ENCODE assay signal across 1 cellular context in genomic region chr11:74540270-74540669, GRCh38.
TF ChIP-seq lines count a peak whose summit lies in the region.

No MANE protein-coding gene starts in this region.

TF ChIP-seq in GM23338, 12 proteins besides CTCF, POLR2A, EP300 and RAD21 (continued from another document):
- TF ChIP-seq POLR2AphosphoS5 (IDR thresholded peaks at IDR 0.05; ENCODE audit: low read depth) (no peak), EZH2phosphoT487 (IDR thresholded peaks at IDR 0.05; ENCODE audit: unreplicated experiment) (no peak), ZNF331 (CRISPR knock-in tag; IDR thresholded peaks at IDR 0.05; ENCODE audit: low read depth) (no peak), EZH2 (IDR thresholded peaks at IDR 0.05; ENCODE audit: low read depth, unreplicated experiment) (no peak), ZNF462 (CRISPR knock-in tag; IDR thresholded peaks at IDR 0.05) (no peak), STAT1 (IDR thresholded peaks at IDR 0.05; ENCODE audit: unreplicated experiment) (no peak), REST (IDR thresholded peaks at IDR 0.05; ENCODE audit: unreplicated experiment) (no peak), NANOG (IDR thresholded peaks at IDR 0.05; ENCODE audit: borderline replicate concordance) (no peak), CREB1 (CRISPR knock-in tag; IDR thresholded peaks at IDR 0.05; ENCODE audit: low read depth) (no peak)
